ENCODE assay signal across 8 cellular contexts in genomic region chr7:87038993-87039716, GRCh38. TPM values are rescaled to one million over a fixed set of nuclear protein-coding genes. Genes with fewer than 3 reads are reported as not detected.
DNase-seq lines count a peak whose midpoint lies in the region; ATAC-seq and TF ChIP-seq lines count a peak whose summit lies in the region.

No MANE protein-coding gene starts in this region.

- no peak for ATAC-seq in HG03095 (IDR thresholded peaks at IDR 0.05; ENCODE audit: unreplicated experiment)

- H3K4me3 ChIP-seq in fibroblast of the aortic adventitia (ENCODE audit: low read depth, low read length): peak overlapping the region; percentile 18
- peak overlapping the region; percentile 30 for H3K4me3 ChIP-seq in skeletal muscle cell (ENCODE audit: low read depth, low read length)

- DNase-seq in NCI-H146 treated with DMSO at 0.1 percent for 48 hours (lab: John Stamatoyannopoulos, UW; ENCODE audit: unreplicated experiment) (peak; percentile 13), NCI-H146 (lab: John Stamatoyannopoulos, UW) (no peak), SK-MEL-5 (ENCODE audit: low read depth, low spot score) (peak; percentile 4), fibroblast of the aortic adventitia (ENCODE audit: low read depth) (no peak), skeletal muscle cell (ENCODE audit: low read depth) (no peak), middle frontal gyrus (ENCODE audit: extremely low spot score, low spot score) (no peak)
- no peak for DNase-seq in stimulated activated CD4-positive, alpha-beta T cell treated with anti-CD3 and anti-CD28 coated beads, Interleukin-2, amount 100 ng/mL, for 24 hours

- no peak for TF ChIP-seq CTCF in fibroblast of the aortic adventitia (IDR thresholded peaks at IDR 0.05; ENCODE audit: insufficient read depth, low read length)

- in situ Hi-C loops in SK-MEL-5 (cut with HindIII; ENCODE audit: low pct_unique_long_range_greater_than_20kb, low sequenced_read_pairs): no loop called here

RNA-seq across cellular contexts. Expression of gene ELAPOR2, which starts 20.3 kb away (rescaled TPM):
- 6.3 and 8.0 TPM in 2 replicates for total RNA-seq in SK-MEL-5 (2014; rRNA removed; shearing (Covaris generic))
- polyA plus RNA-seq in SK-MEL-5 (2015; cell fraction: cytosol; rRNA removed): 4.4 and 5.6 TPM in 2 replicates
- polyA plus RNA-seq in SK-MEL-5 (2015; cell fraction: nucleus; rRNA removed): 7.9 and 8.9 TPM in 2 replicates
- 4.2 and 14.7 TPM in 2 replicates for total RNA-seq in fibroblast of the aortic adventitia (ENCODE audit: low replicate concordance)

Comparison
In these comparisons a context has a peak if more than half of its experiments do, and no peak if none do; other contexts are left out.
1. DNase-seq: peak in NCI-H146 treated with DMSO at 0.1 percent for 48 hours (single experiment) and SK-MEL-5 (single experiment); none in NCI-H146 (single experiment), fibroblast of the aortic adventitia (single experiment), skeletal muscle cell (single experiment), stimulated activated CD4-positive, alpha-beta T cell treated with anti-CD3 and anti-CD28 coated beads, Interleukin-2, amount 100 ng/mL, for 24 hours (0 of 2) and middle frontal gyrus (single experiment).